Comparison of ENCODE assay signal across 1 cellular context in the genomic region with DNA sequence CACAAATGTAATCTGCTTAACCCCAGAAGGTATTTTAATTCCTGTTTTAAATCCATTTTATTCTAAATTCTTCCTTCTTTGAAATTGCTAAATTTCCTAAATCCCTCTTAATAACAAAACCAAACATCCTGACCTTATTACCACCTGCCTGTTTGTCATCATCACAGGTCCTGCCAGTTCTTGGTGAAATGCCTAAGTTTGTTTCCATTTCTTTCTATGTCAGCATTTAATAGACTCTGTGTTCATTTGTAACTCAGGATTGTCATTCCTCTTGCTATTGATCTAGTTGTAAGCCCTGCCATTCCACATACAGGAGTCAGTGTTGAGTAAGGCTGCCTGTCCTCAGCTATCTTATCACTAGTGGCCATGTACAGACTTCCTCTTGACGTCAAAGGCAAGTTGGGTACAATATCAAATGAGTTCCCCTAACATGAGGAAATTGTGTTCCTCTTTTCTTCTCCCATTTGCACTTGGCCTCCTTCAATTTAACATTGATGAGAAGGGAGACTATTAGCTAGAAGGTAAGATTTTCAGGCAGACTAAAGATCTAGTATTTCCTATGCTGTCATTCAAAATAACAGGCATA.
TF ChIP-seq lines count a peak whose summit lies in the region.

No MANE protein-coding gene starts in this region.

TF ChIP-seq in HepG2, 621 proteins besides CTCF, POLR2A, EP300 and RAD21:
- TF ChIP-seq MAFK (conservative IDR thresholded peaks at IDR 0.05 in 1 of 2, IDR thresholded peaks at IDR 0.05 in 1 of 2; ENCODE audit: low read length in 2 of 2) = peak; percentile 31 to 38; a peak in 3 of 4 replicates
- no peak for TF ChIP-seq HCFC1 (IDR thresholded peaks at IDR 0.05; ENCODE audit: low read depth, low read length)
- TF ChIP-seq MAFF (IDR thresholded peaks at IDR 0.05; ENCODE audit: low read depth, low read length) = 0 out of 2 replicates have a peak, but pooled peaks have one; percentile 10
- no peak for TF ChIP-seq RFXAP (CRISPR knock-in tag; IDR thresholded peaks at IDR 0.05; ENCODE audit: borderline replicate concordance)
- TF ChIP-seq ZNF24 (IDR thresholded peaks at IDR 0.05) = no peak
- TF ChIP-seq, protein P1, sequence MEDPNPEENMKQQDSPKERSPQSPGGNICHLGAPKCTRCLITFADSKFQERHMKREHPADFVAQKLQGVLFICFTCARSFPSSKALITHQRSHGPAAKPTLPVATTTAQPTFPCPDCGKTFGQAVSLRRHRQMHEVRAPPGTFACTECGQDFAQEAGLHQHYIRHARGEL (CRISPR knock-in tag; IDR thresholded peaks at IDR 0.05) = no peak
- TF ChIP-seq TAF15 (IDR thresholded peaks at IDR 0.05; ENCODE audit: low read depth, low read length, poor library complexity, severe bottlenecking) = no peak
- TF ChIP-seq PHF20 (CRISPR knock-in tag; IDR thresholded peaks at IDR 0.05) = no peak
- TF ChIP-seq TEAD2 (CRISPR knock-in tag; IDR thresholded peaks at IDR 0.05) = no peak
- no peak for TF ChIP-seq ZNF781 (CRISPR knock-in tag; IDR thresholded peaks at IDR 0.05; ENCODE audit: borderline replicate concordance, not compliant biosample characterization)
- no peak for TF ChIP-seq ZNF768 (CRISPR knock-in tag; IDR thresholded peaks at IDR 0.05)
